ENCODE assay signal across 16 cellular contexts in genomic region chr5:69006030-69006429, GRCh38.
DNase-seq lines count a peak whose midpoint lies in the region; ATAC-seq and FAIRE-seq lines count a peak whose summit lies in the region.
"Had no signal": no experiment of that assay in that cellular context is flagged by ENCODE, and none has a peak within 500 bp of the region (broad histone marks: within the 10 kb centered on the region; RNA-seq: fewer than 3 reads in every experiment).

No MANE protein-coding gene starts in this region.

- H3K36me3 Mint-ChIP-seq in T-helper 17 cell (ENCODE audit: low read depth): no peaks in the 10 kb centered on the region
- H3K36me3 Mint-ChIP-seq: CD4-positive, CD25-positive, alpha-beta regulatory T cell had no signal

- FAIRE-seq in urothelium cell line (lab: Jason Lieb, UNC): no peak
- FAIRE-seq: A204.1, GM18507 had no signal

- DNase-seq in T-helper 17 cell (no peak), head of caudate nucleus (peak; percentile 47 to 93 (median 76)), posterior cingulate gyrus (peak in 8 of 10 donors; percentile 42 to 93 (median 69)), AG08396 (ENCODE audit: low spot score) (no peak), NCI-H2171 treated with DMSO at 0.1 percent for 48 hours (lab: John Stamatoyannopoulos, UW) (no peak), AG08395 (ENCODE audit: low spot score) (no peak), urothelium cell line (ENCODE audit: low spot score) (no peak)
- DNase-seq: AML-193; CD4-positive, CD25-positive, alpha-beta regulatory T cell; DMS53; GOT3; H9; IMR-90 had no signal

- intact Hi-C loops in head of caudate nucleus (cut with DNase I): no loop called here
- intact Hi-C loops in posterior cingulate gyrus (cut with DNase I): loop anchor here (5.0 kb wide), 1 partner anchor 719 kb away; no protein-coding TSS in a partner anchor

- H3K27ac Mint-ChIP-seq in T-helper 17 cell: peak overlapping the region; percentile 27
- H3K27ac Mint-ChIP-seq: CD4-positive, CD25-positive, alpha-beta regulatory T cell had no signal

- no peaks in the 10 kb centered on the region for H3K9me3 ChIP-seq in T-helper 17 cell (ENCODE audit: control insufficient read depth, low read length, poor library complexity, severe bottlenecking)
- H3K9me3 ChIP-seq: BLaER1 treated with 17β-estradiol and CSF1 and Interleukin-3, amounts not matched to agents 10 nM and 100 nM had no signal

- peaks cover 57% of the 10 kb centered on the region for H3K27me3 Mint-ChIP-seq in T-helper 17 cell

- H3K4me1 Mint-ChIP-seq in T-helper 17 cell: no peaks in the 10 kb centered on the region
- H3K4me1 Mint-ChIP-seq: CD4-positive, CD25-positive, alpha-beta regulatory T cell had no signal

- no peak for ATAC-seq in T-helper 17 cell

- H3K4me3 Mint-ChIP-seq in T-helper 17 cell: no peak overlapping the region
- H3K4me3 Mint-ChIP-seq: CD4-positive, CD25-positive, alpha-beta regulatory T cell; H9 had no signal

Comparison
In these comparisons a context has a peak if more than half of its experiments do, and no peak if none do; other contexts are left out.
1. DNase-seq: peak in head of caudate nucleus (42 of 42) and posterior cingulate gyrus (8 of 10); none in T-helper 17 cell (0 of 3), AG08396 (single experiment), NCI-H2171 treated with DMSO at 0.1 percent for 48 hours (single experiment), AG08395 (single experiment) and urothelium cell line (single experiment).